12 cellular contexts compared by ENCODE assay signal in genomic region chr2:240604939-240605716, GRCh38. TPM values are rescaled to one million over a fixed set of nuclear protein-coding genes. Genes with fewer than 3 reads are reported as not detected.
DNase-seq lines count a peak whose midpoint lies in the region; ATAC-seq, FAIRE-seq and TF ChIP-seq lines count a peak whose summit lies in the region.
"Had no signal": no experiment of that assay in that cellular context is flagged by ENCODE, and none has a peak within 500 bp of the region (broad histone marks: within the 10 kb centered on the region; RNA-seq: fewer than 3 reads in every experiment).

No MANE protein-coding gene starts in this region.

- no peaks in the 10 kb centered on the region for H3K36me3 ChIP-seq in HepG2 (replicated peaks in 1 of 2; ENCODE audit: control insufficient read depth in 1 of 2, insufficient read depth in 2 of 2, low read length in 2 of 2)
- peaks cover 0 to 33% (median 5%) of the 10 kb centered on the region in 6 donors for H3K36me3 ChIP-seq in spleen
- H3K36me3 ChIP-seq: SJCRH30 had no signal

- H3K27me3 ChIP-seq in HepG2 (ENCODE audit: control insufficient read depth in 1 of 2, insufficient read depth in 2 of 2, low read length in 2 of 2) (no peaks in the 10 kb centered on the region), spleen (replicated peaks in 1 of 7) (no peaks in the 10 kb centered on the region)
- H3K27me3 ChIP-seq: left lung, SJCRH30 had no signal

- TF ChIP-seq POLR2A in HepG2 (IDR thresholded peaks at IDR 0.05; ENCODE audit: insufficient read depth in 1 of 2, low read depth in 2 of 2, low read length in 2 of 2) (peak in 1 of 2 experiments; percentile 74; a peak in 2 of 4 replicates), spleen (IDR thresholded peaks at IDR 0.05) (no peak)

- in situ Hi-C loops in HepG2 (cut with HindIII; ENCODE audit: extremely low pct_ligation_motif_present, low pct_unique_long_range_greater_than_20kb): no loop called here

- TF ChIP-seq EP300 in HepG2 (IDR thresholded peaks at IDR 0.05; ENCODE audit: low read depth in 2 of 2, low read length in 2 of 2): no peak
- no peak for TF ChIP-seq EP300 in HepG2 (CRISPR knock-in tag; IDR thresholded peaks at IDR 0.05; ENCODE audit: borderline replicate concordance)

- ATAC-seq in HepG2 (peak; percentile 62), HG02981 (IDR thresholded peaks at IDR 0.05; ENCODE audit: unreplicated experiment) (no peak)

- peak; percentile 56 for DNase-seq in activated effector memory CD4-positive, alpha-beta T cell treated with anti-CD3 and anti-CD28 coated beads, Interleukin-2, amount 50 U/mL, for 16 hours
- DNase-seq in activated effector memory CD4-positive, alpha-beta T cell treated with Interleukin-2 at 50 U/mL for 16 hours: no peak
- DNase-seq in SW480 (ENCODE audit: low spot score) (peak; percentile 75), HepG2 (ENCODE audit: low spot score) (peak; percentile 71), spleen (peak; percentile 70), GM19240 (ENCODE audit: insufficient read length, low spot score) (no peak), NCI-H748 treated with DMSO at 0.1 percent for 48 hours (lab: John Stamatoyannopoulos, UW) (no peak)
- DNase-seq: activated CD4-positive, alpha-beta T cell treated with anti-CD3 and anti-CD28 coated beads, Interleukin-2, amount 50 U/mL, for 48 hours; DMS 273 treated with DMSO at 0.1 percent for 48 hours had no signal

- FAIRE-seq in HepG2 (lab: Jason Lieb, UNC): peak; percentile 64

- peak overlapping the region; percentile 78 for H3K9ac ChIP-seq in HepG2 (ENCODE audit: insufficient read depth, low read depth, low read length)

- H2AFZ ChIP-seq in HepG2 (ENCODE audit: low read length): no peak overlapping the region

- H3K9me3 ChIP-seq in HepG2 (ENCODE audit: low read length) (no peaks in the 10 kb centered on the region), spleen (no peaks in the 10 kb centered on the region)
- H3K9me3 ChIP-seq: left lung, SJCRH30 had no signal

- H3K27ac ChIP-seq in HepG2 (ENCODE audit: extremely low read length, insufficient read depth, low read length) (peak overlapping the region; percentile 91), spleen (peak overlapping the region in 4 of 8 donors; percentile 1 to 61 (median 50))
- H3K27ac ChIP-seq: left lung, SJCRH30 had no signal

- intact Hi-C loops in HepG2 (cut with micrococcal nuclease; ENCODE audit: unreplicated experiment) (loop anchor here (1.0 to 10.0 kb wide), 2 partner anchors 19 to 230 kb away; partner anchors contain the start of gene CAPN10), spleen (cut with DNase I; ENCODE audit: low total_unique reads) (no loop called here)

- peak overlapping the region; percentile 66 to 74 (median 68) for H3K4me3 ChIP-seq in HepG2 (replicated peaks in 1 of 3; ENCODE audit: insufficient read depth in 1 of 3, low read depth in 2 of 3, low read length in 3 of 3)
- H3K4me3 ChIP-seq in spleen: peak overlapping the region in 1 of 8 donors; percentile 5
- H3K4me3 ChIP-seq: left lung, SJCRH30 had no signal

- BruUV-seq in HepG2 (replicated peaks; lab: Mats Ljungman, UMichigan): no TSS peak

- TF ChIP-seq RAD21 in HepG2 (CRISPR knock-in tag; IDR thresholded peaks at IDR 0.05): 0 out of 2 replicates have a peak, but pooled peaks have one; percentile 20

- H3K79me2 ChIP-seq in HepG2 (ENCODE audit: insufficient read depth, low read length): peaks cover 47% of the 10 kb centered on the region

- POLR2A ChIA-PET in HepG2 (lab: Yijun Ruan, JAX): interaction anchor here (0.6 to 9.7 kb wide), 16 partner anchors 8 to 131 kb away, joined by 3 to 147 read pairs (median 4); partner anchors contain the start of genes CAPN10, DUSP28, GPR35 and RNPEPL1

- 52% methylated on average over 15 of the region's 19 CpGs for whole genome bisulfite sequencing in HepG2 (ENCODE audit: low lambda C conversion rate)
- WGBS in spleen, 5 donors: 69 to 93% (median 83%) methylated on average over 18 to 19 of the region's 19 CpGs

- 0 out of 2 replicates have a peak, but pooled peaks cover 7% of the 10 kb centered on the region for H4K20me1 ChIP-seq in HepG2 (ENCODE audit: insufficient read depth, low read length)

- peak overlapping the region; percentile 91 for H3K4me2 ChIP-seq in HepG2 (ENCODE audit: low read depth, low read length)

- H3K4me1 ChIP-seq in HepG2 (ENCODE audit: insufficient read depth, low read length): peaks cover 77% of the 10 kb centered on the region
- peaks cover 0 to 38% (median 8%) of the 10 kb centered on the region in 6 donors for H3K4me1 ChIP-seq in spleen
- H3K4me1 ChIP-seq: SJCRH30 had no signal

- CTCF ChIA-PET in HepG2 (lab: Yijun Ruan, JAX; ENCODE audit: low intra/inter-chr PET ratio, low total read pairs): interaction anchor here (0.9 to 1.6 kb wide), 4 partner anchors 18 to 39 kb away, joined by 3 to 7 read pairs (median 4); partner anchors contain the start of genes CAPN10 and GPR35

- no peak; the same call in 1 of the 2 replicates for TF ChIP-seq CTCF in HepG2 (CRISPR knock-in tag; IDR thresholded peaks at IDR 0.05)
- no peak for TF ChIP-seq CTCF in spleen (IDR thresholded peaks at IDR 0.05 in 8 of 11, conservative IDR thresholded peaks at IDR 0.05 in 3 of 11)

RNA-seq across cellular contexts. Expression of gene CAPN10, which starts 18.6 kb away (rescaled TPM):
- total RNA-seq in HepG2 (2016; rRNA removed; fragmentation: Illumina TruSeq; extraction: Trizol) (16.5 and 32.4 TPM in 2 replicates), spleen (10 to 100 TPM; 43.0 to 82.6 (median 59.4) TPM)
- 18.3 and 20.3 TPM in 2 replicates for total RNA-seq in HepG2 (2016; cell fraction: cytosol; rRNA removed; fragmentation: Illumina TruSeq; extraction: Trizol; ENCODE audit: low read depth)
- total RNA-seq in HepG2 (2016; cell fraction: insoluble cytoplasmic fraction; rRNA removed; fragmentation: Illumina TruSeq; extraction: Trizol): 16.1 and 35.0 TPM in 2 replicates
- 28.2 and 28.4 TPM in 2 replicates for total RNA-seq in HepG2 (2016; cell fraction: membrane; rRNA removed; fragmentation: Illumina TruSeq; extraction: Trizol)
- total RNA-seq in HepG2 (2016; cell fraction: nucleus; rRNA removed; fragmentation: Illumina TruSeq; extraction: Trizol): 26.3 and 36.2 TPM in 2 replicates
- polyA plus RNA-seq in HepG2 (2011; rRNA removed) (27.6 and 40.7 TPM in 2 replicates), spleen (10 to 100 TPM; 34.7 to 83.1 (median 66.1) TPM)
- 15.8 and 24.7 TPM in 2 replicates for polyA plus RNA-seq in HepG2 (2011; cell fraction: cytosol; rRNA removed)
- polyA plus RNA-seq in HepG2 (2011; cell fraction: nucleus; rRNA removed): 157 and 173 TPM in 2 replicates
- 24.4 and 27.6 TPM in 2 replicates for polyA plus RNA-seq in HepG2 (2012)
- 9.1 and 9.4 TPM in 2 replicates for polyA plus RNA-seq in HepG2 (2016; cell fraction: cytosol; fragmentation: Illumina TruSeq; extraction: Trizol; ENCODE audit: low read depth)
- polyA plus RNA-seq in HepG2 (2016; cell fraction: insoluble cytoplasmic fraction; fragmentation: Illumina TruSeq; extraction: Trizol; ENCODE audit: low read depth): 17.4 and 18.2 TPM in 2 replicates
- polyA plus RNA-seq in HepG2 (2016; cell fraction: membrane; fragmentation: Illumina TruSeq; extraction: Trizol; ENCODE audit: low read depth): 15.5 and 17.2 TPM in 2 replicates
- 59.4 and 61.4 TPM in 2 replicates for polyA plus RNA-seq in HepG2 (2016; cell fraction: nucleus; fragmentation: Illumina TruSeq; extraction: Trizol; ENCODE audit: insufficient read depth, low read depth)
- polyA minus RNA-seq in HepG2 (2011; rRNA and poly(A)+ RNA removed; ENCODE audit: low replicate concordance): 11.2 and 33.8 TPM in 2 replicates
- 10.8 TPM in 2 replicates for polyA minus RNA-seq in HepG2 (2011; cell fraction: cytosol; rRNA and poly(A)+ RNA removed)
- polyA minus RNA-seq in HepG2 (2011; cell fraction: nucleus; rRNA and poly(A)+ RNA removed): 50.0 and 57.6 TPM in 2 replicates

RNA-seq across cellular contexts. Expression of gene GPR35, which starts 20.2 kb away (rescaled TPM):
- total RNA-seq in HepG2 (2016; rRNA removed; fragmentation: Illumina TruSeq; extraction: Trizol) (21.6 and 27.1 TPM in 2 replicates), spleen (10 to 100 TPM; 10.3 to 25.3 (median 18.7) TPM)
- 10.2 and 10.8 TPM in 2 replicates for total RNA-seq in HepG2 (2016; cell fraction: cytosol; rRNA removed; fragmentation: Illumina TruSeq; extraction: Trizol; ENCODE audit: low read depth)
- 21.3 and 26.9 TPM in 2 replicates for total RNA-seq in HepG2 (2016; cell fraction: insoluble cytoplasmic fraction; rRNA removed; fragmentation: Illumina TruSeq; extraction: Trizol)
- total RNA-seq in HepG2 (2016; cell fraction: membrane; rRNA removed; fragmentation: Illumina TruSeq; extraction: Trizol): 25.5 and 33.7 TPM in 2 replicates
- 19.4 and 20.1 TPM in 2 replicates for total RNA-seq in HepG2 (2016; cell fraction: nucleus; rRNA removed; fragmentation: Illumina TruSeq; extraction: Trizol)
- polyA plus RNA-seq in HepG2 (2011; rRNA removed) (44.2 and 60.8 TPM in 2 replicates), spleen (10 to 100 TPM in 2 of 3 donors, 1 to 10 TPM in 1; 7.4 to 19.1 (median 17.8) TPM)
- polyA plus RNA-seq in HepG2 (2011; cell fraction: cytosol; rRNA removed): 37.9 and 80.2 TPM in 2 replicates
- 150 and 165 TPM in 2 replicates for polyA plus RNA-seq in HepG2 (2011; cell fraction: nucleus; rRNA removed)
- polyA plus RNA-seq in HepG2 (2012): 34.0 and 39.9 TPM in 2 replicates
- 6.5 and 7.6 TPM in 2 replicates for polyA plus RNA-seq in HepG2 (2016; cell fraction: cytosol; fragmentation: Illumina TruSeq; extraction: Trizol; ENCODE audit: low read depth)
- 14.4 and 15.8 TPM in 2 replicates for polyA plus RNA-seq in HepG2 (2016; cell fraction: insoluble cytoplasmic fraction; fragmentation: Illumina TruSeq; extraction: Trizol; ENCODE audit: low read depth)
- polyA plus RNA-seq in HepG2 (2016; cell fraction: membrane; fragmentation: Illumina TruSeq; extraction: Trizol; ENCODE audit: low read depth): 17.8 and 17.9 TPM in 2 replicates
- polyA plus RNA-seq in HepG2 (2016; cell fraction: nucleus; fragmentation: Illumina TruSeq; extraction: Trizol; ENCODE audit: insufficient read depth, low read depth): 29.6 and 37.8 TPM in 2 replicates
- 0.14 and 219 TPM in 2 replicates for polyA minus RNA-seq in HepG2 (2011; rRNA and poly(A)+ RNA removed; ENCODE audit: low replicate concordance)
- polyA minus RNA-seq in HepG2 (2011; cell fraction: cytosol; rRNA and poly(A)+ RNA removed): 44.3 and 46.7 TPM in 2 replicates
- polyA minus RNA-seq in HepG2 (2011; cell fraction: nucleus; rRNA and poly(A)+ RNA removed): 30.9 and 33.3 TPM in 2 replicates

RNA-seq across cellular contexts. Expression of gene RNPEPL1, which starts 36.8 kb away (rescaled TPM):
- total RNA-seq in HepG2 (2016; rRNA removed; fragmentation: Illumina TruSeq; extraction: Trizol) (13.0 and 27.6 TPM in 2 replicates), spleen (100 to 1,000 TPM in 2 of 7 donors, 10 to 100 TPM in 5; 57.2 to 116 (median 73.0) TPM)
- 21.9 and 24.8 TPM in 2 replicates for total RNA-seq in HepG2 (2016; cell fraction: cytosol; rRNA removed; fragmentation: Illumina TruSeq; extraction: Trizol; ENCODE audit: low read depth)
- 12.9 and 23.2 TPM in 2 replicates for total RNA-seq in HepG2 (2016; cell fraction: insoluble cytoplasmic fraction; rRNA removed; fragmentation: Illumina TruSeq; extraction: Trizol)
- 50.1 and 53.8 TPM in 2 replicates for total RNA-seq in HepG2 (2016; cell fraction: membrane; rRNA removed; fragmentation: Illumina TruSeq; extraction: Trizol)
- 17.5 and 21.9 TPM in 2 replicates for total RNA-seq in HepG2 (2016; cell fraction: nucleus; rRNA removed; fragmentation: Illumina TruSeq; extraction: Trizol)
- polyA plus RNA-seq in HepG2 (2011; rRNA removed) (18.0 and 28.8 TPM in 2 replicates), spleen (100 to 1,000 TPM in 2 of 3 donors, 10 to 100 TPM in 1; 79.8 to 165 (median 107) TPM)
- 20.3 and 26.3 TPM in 2 replicates for polyA plus RNA-seq in HepG2 (2011; cell fraction: cytosol; rRNA removed)
- 94.3 and 114 TPM in 2 replicates for polyA plus RNA-seq in HepG2 (2011; cell fraction: nucleus; rRNA removed)
- 37.2 and 56.3 TPM in 2 replicates for polyA plus RNA-seq in HepG2 (2012)
- polyA plus RNA-seq in HepG2 (2016; cell fraction: cytosol; fragmentation: Illumina TruSeq; extraction: Trizol; ENCODE audit: low read depth): 43.4 and 46.1 TPM in 2 replicates
- polyA plus RNA-seq in HepG2 (2016; cell fraction: insoluble cytoplasmic fraction; fragmentation: Illumina TruSeq; extraction: Trizol; ENCODE audit: low read depth): 40.1 and 49.6 TPM in 2 replicates
- polyA plus RNA-seq in HepG2 (2016; cell fraction: membrane; fragmentation: Illumina TruSeq; extraction: Trizol; ENCODE audit: low read depth): 85.0 and 102 TPM in 2 replicates
- polyA plus RNA-seq in HepG2 (2016; cell fraction: nucleus; fragmentation: Illumina TruSeq; extraction: Trizol; ENCODE audit: insufficient read depth, low read depth): 57.9 and 59.3 TPM in 2 replicates
- polyA minus RNA-seq in HepG2 (2011; rRNA and poly(A)+ RNA removed; ENCODE audit: low replicate concordance): 15.3 and 64.5 TPM in 2 replicates
- 55.0 and 57.6 TPM in 2 replicates for polyA minus RNA-seq in HepG2 (2011; cell fraction: cytosol; rRNA and poly(A)+ RNA removed)
- 18.6 and 21.0 TPM in 2 replicates for polyA minus RNA-seq in HepG2 (2011; cell fraction: nucleus; rRNA and poly(A)+ RNA removed)

RNA-seq across cellular contexts. Expression of gene DUSP28, which starts 45.0 kb away (rescaled TPM):
- total RNA-seq in HepG2 (2016; rRNA removed; fragmentation: Illumina TruSeq; extraction: Trizol) (2.5 and 5.2 TPM in 2 replicates), spleen (10 to 100 TPM in 1 of 7 donors, 1 to 10 TPM in 6; 5.9 to 13.6 (median 7.1) TPM)
- total RNA-seq in HepG2 (2016; cell fraction: cytosol; rRNA removed; fragmentation: Illumina TruSeq; extraction: Trizol; ENCODE audit: low read depth): 4.5 and 4.9 TPM in 2 replicates
- total RNA-seq in HepG2 (2016; cell fraction: insoluble cytoplasmic fraction; rRNA removed; fragmentation: Illumina TruSeq; extraction: Trizol): 2.9 and 5.6 TPM in 2 replicates
- total RNA-seq in HepG2 (2016; cell fraction: membrane; rRNA removed; fragmentation: Illumina TruSeq; extraction: Trizol): 6.2 and 6.3 TPM in 2 replicates
- 7.1 TPM in 2 replicates for total RNA-seq in HepG2 (2016; cell fraction: nucleus; rRNA removed; fragmentation: Illumina TruSeq; extraction: Trizol)
- polyA plus RNA-seq in HepG2 (2011; rRNA removed) (6.7 and 8.6 TPM in 2 replicates), spleen (1 to 10 TPM; 6.5 to 9.0 (median 7.9) TPM)
- 3.4 and 4.1 TPM in 2 replicates for polyA plus RNA-seq in HepG2 (2011; cell fraction: cytosol; rRNA removed)
- polyA plus RNA-seq in HepG2 (2011; cell fraction: nucleus; rRNA removed): 6.6 and 6.7 TPM in 2 replicates
- 5.4 and 6.8 TPM in 2 replicates for polyA plus RNA-seq in HepG2 (2012)
- polyA plus RNA-seq in HepG2 (2016; cell fraction: cytosol; fragmentation: Illumina TruSeq; extraction: Trizol; ENCODE audit: low read depth): 4.9 and 6.2 TPM in 2 replicates
- 3.9 and 4.1 TPM in 2 replicates for polyA plus RNA-seq in HepG2 (2016; cell fraction: insoluble cytoplasmic fraction; fragmentation: Illumina TruSeq; extraction: Trizol; ENCODE audit: low read depth)
- 5.5 and 7.1 TPM in 2 replicates for polyA plus RNA-seq in HepG2 (2016; cell fraction: membrane; fragmentation: Illumina TruSeq; extraction: Trizol; ENCODE audit: low read depth)
- 11.1 and 15.5 TPM in 2 replicates for polyA plus RNA-seq in HepG2 (2016; cell fraction: nucleus; fragmentation: Illumina TruSeq; extraction: Trizol; ENCODE audit: insufficient read depth, low read depth)
- polyA minus RNA-seq in HepG2 (2011; rRNA and poly(A)+ RNA removed; ENCODE audit: low replicate concordance): 2.8 and 4.2 TPM in 2 replicates
- polyA minus RNA-seq in HepG2 (2011; cell fraction: cytosol; rRNA and poly(A)+ RNA removed): 1.7 and 2.2 TPM in 2 replicates
- 11.5 and 12.3 TPM in 2 replicates for polyA minus RNA-seq in HepG2 (2011; cell fraction: nucleus; rRNA and poly(A)+ RNA removed)

RNA-seq across cellular contexts. Expression of gene ANKMY1, which starts 47.3 kb away (rescaled TPM):
- total RNA-seq in HepG2 (2016; rRNA removed; fragmentation: Illumina TruSeq; extraction: Trizol) (7.3 and 11.7 TPM in 2 replicates), spleen (10 to 100 TPM; 26.5 to 45.5 (median 30.1) TPM)
- total RNA-seq in HepG2 (2016; cell fraction: cytosol; rRNA removed; fragmentation: Illumina TruSeq; extraction: Trizol; ENCODE audit: low read depth): 9.7 and 12.6 TPM in 2 replicates
- total RNA-seq in HepG2 (2016; cell fraction: insoluble cytoplasmic fraction; rRNA removed; fragmentation: Illumina TruSeq; extraction: Trizol): 8.8 and 12.4 TPM in 2 replicates
- 10.6 and 11.9 TPM in 2 replicates for total RNA-seq in HepG2 (2016; cell fraction: membrane; rRNA removed; fragmentation: Illumina TruSeq; extraction: Trizol)
- total RNA-seq in HepG2 (2016; cell fraction: nucleus; rRNA removed; fragmentation: Illumina TruSeq; extraction: Trizol): 23.2 and 30.1 TPM in 2 replicates
- polyA plus RNA-seq in HepG2 (2011; rRNA removed) (18.8 and 20.5 TPM in 2 replicates), spleen (10 to 100 TPM in 1 of 3 donors, 1 to 10 TPM in 2; 7.6 to 11.4 (median 8.1) TPM)
- 11.7 and 12.1 TPM in 2 replicates for polyA plus RNA-seq in HepG2 (2011; cell fraction: cytosol; rRNA removed)
- polyA plus RNA-seq in HepG2 (2011; cell fraction: nucleus; rRNA removed): 55.1 and 66.4 TPM in 2 replicates
- 8.0 and 8.9 TPM in 2 replicates for polyA plus RNA-seq in HepG2 (2012)
- polyA plus RNA-seq in HepG2 (2016; cell fraction: cytosol; fragmentation: Illumina TruSeq; extraction: Trizol; ENCODE audit: low read depth): 2.6 and 3.4 TPM in 2 replicates
- polyA plus RNA-seq in HepG2 (2016; cell fraction: insoluble cytoplasmic fraction; fragmentation: Illumina TruSeq; extraction: Trizol; ENCODE audit: low read depth): 7.8 and 8.8 TPM in 2 replicates
- 4.9 and 6.3 TPM in 2 replicates for polyA plus RNA-seq in HepG2 (2016; cell fraction: membrane; fragmentation: Illumina TruSeq; extraction: Trizol; ENCODE audit: low read depth)
- 30.4 and 35.4 TPM in 2 replicates for polyA plus RNA-seq in HepG2 (2016; cell fraction: nucleus; fragmentation: Illumina TruSeq; extraction: Trizol; ENCODE audit: insufficient read depth, low read depth)
- polyA minus RNA-seq in HepG2 (2011; rRNA and poly(A)+ RNA removed; ENCODE audit: low replicate concordance): 41.3 and 43.1 TPM in 2 replicates
- polyA minus RNA-seq in HepG2 (2011; cell fraction: cytosol; rRNA and poly(A)+ RNA removed): 6.0 and 6.9 TPM in 2 replicates
- polyA minus RNA-seq in HepG2 (2011; cell fraction: nucleus; rRNA and poly(A)+ RNA removed): 52.8 and 56.1 TPM in 2 replicates

Comparison
In these comparisons a context has a peak if more than half of its experiments do, and no peak if none do; other contexts are left out.
1. DNase-seq: peak in activated effector memory CD4-positive, alpha-beta T cell treated with anti-CD3 and anti-CD28 coated beads, Interleukin-2, amount 50 U/mL, for 16 hours (single experiment), SW480 (single experiment), HepG2 (single experiment) and spleen (single experiment); none in activated effector memory CD4-positive, alpha-beta T cell treated with Interleukin-2 at 50 U/mL for 16 hours (single experiment), GM19240 (single experiment) and NCI-H748 treated with DMSO at 0.1 percent for 48 hours (single experiment).